In the genomic region with DNA sequence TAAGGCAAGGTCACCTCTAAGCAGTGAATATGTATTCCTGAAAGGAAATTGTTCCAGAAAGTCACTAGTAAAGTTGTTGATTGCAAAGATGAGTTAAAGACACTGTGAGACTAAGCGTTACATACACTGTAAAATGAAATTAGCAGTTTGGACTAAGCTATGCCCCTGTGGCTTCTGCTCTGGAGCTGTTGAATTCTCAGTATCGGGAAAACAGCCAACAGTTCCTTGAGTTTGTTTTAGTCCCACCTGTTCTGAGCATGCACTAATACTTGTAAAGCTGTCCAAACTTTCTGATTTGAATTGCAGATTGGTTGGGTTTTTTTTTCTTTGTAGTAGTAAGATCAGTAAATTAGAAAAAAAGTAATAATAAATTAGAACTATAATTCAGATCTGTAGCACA, we compare ENCODE assay signal across 16 cellular contexts. TPM values are rescaled to one million over a fixed set of nuclear protein-coding genes. Genes with fewer than 3 reads are reported as not detected.
DNase-seq lines count a peak whose midpoint lies in the region; ATAC-seq and TF ChIP-seq lines count a peak whose summit lies in the region.
"Had no signal": no experiment of that assay in that cellular context is flagged by ENCODE, and none has a peak within 500 bp of the region (broad histone marks: within the 10 kb centered on the region; RNA-seq: fewer than 3 reads in every experiment).

No MANE protein-coding gene starts in this region.

- H3K4me1 ChIP-seq in heart right ventricle = peaks cover 0 to 3% (median 0%) of the 10 kb centered on the region in 9 donors
- peaks cover 12 to 16% of the 10 kb centered on the region in 2 donors for H3K4me1 ChIP-seq in thyroid gland
- H3K4me1 ChIP-seq: HAP-1 had no signal

- H3K27me3 ChIP-seq in heart right ventricle (no peaks in the 10 kb centered on the region), thyroid gland (no peaks in the 10 kb centered on the region)

- DNase-seq in Right ventricle myocardium inferior (ENCODE audit: missing footprints) = no peak
- DNase-seq in heart right ventricle = no peak
- peak; percentile 29 for DNase-seq in LHCN-M2 (ENCODE audit: low read depth)
- no peak for DNase-seq in left lobe of liver (ENCODE audit: low spot score)
- DNase-seq in thyroid gland = peak; percentile 26
- DNase-seq in NCI-H146 treated with DMSO at 0.1 percent for 48 hours (lab: John Stamatoyannopoulos, UW; ENCODE audit: unreplicated experiment) = no peak
- DNase-seq in T-helper 1 cell = no peak
- no peak for DNase-seq in SW 1271 (lab: John Stamatoyannopoulos, UW)
- DNase-seq: DMS79, KBM-7, NCI-H1105 treated with DMSO at 0.1 percent for 48 hours, NCI-H1694 treated with DMSO at 0.1 percent for 48 hours, NCI-H526, SHP77 had no signal

- H3K4me3 ChIP-seq in heart right ventricle = no peak overlapping the region
- no peak overlapping the region for H3K4me3 ChIP-seq in thyroid gland (replicated peaks in 1 of 3)
- H3K4me3 ChIP-seq: HAP-1 had no signal

- H3K36me3 ChIP-seq in heart right ventricle (peaks cover 0 to 12% (median 0%) of the 10 kb centered on the region in 9 donors), thyroid gland (no peaks in the 10 kb centered on the region)
- H3K36me3 ChIP-seq: HAP-1 had no signal

- no peak for TF ChIP-seq POLR2A in thyroid gland (IDR thresholded peaks at IDR 0.05)

- WGBS in heart right ventricle, 2 donors = 75 to 81% methylated on average over 2 of the region's 2 CpGs
- 23 to 25% methylated on average over 2 of the region's 2 CpGs for WGBS in thyroid gland, 2 donors

- no peaks in the 10 kb centered on the region for H3K9me3 ChIP-seq in heart right ventricle
- no peaks in the 10 kb centered on the region for H3K9me3 ChIP-seq in thyroid gland
- H3K9me3 ChIP-seq: HAP-1 had no signal

- intact Hi-C loops in Right ventricle myocardium inferior (cut with DNase I) = no loop called here
- intact Hi-C loops in heart right ventricle (cut with DNase I) = no loop called here
- intact Hi-C loops in thyroid gland (cut with DNase I) = no loop called here

- no peak overlapping the region for H3K27ac ChIP-seq in heart right ventricle
- peak overlapping the region; percentile 28 to 51 (median 47) for H3K27ac ChIP-seq in thyroid gland

- TF ChIP-seq CTCF in heart right ventricle (IDR thresholded peaks at IDR 0.05) (no peak), thyroid gland (IDR thresholded peaks at IDR 0.05) (no peak)

- ATAC-seq in Right ventricle myocardium inferior (peak; percentile 31), heart right ventricle (no peak), left lobe of liver (peak; percentile 52)

RNA-seq across cellular contexts. Expression of gene ANGPTL1, which starts 20.9 kb away (rescaled TPM):
- total RNA-seq in Right ventricle myocardium inferior = 11.5 TPM
- 10 to 100 TPM in 8 of 10 donors, 1 to 10 TPM in 2; 6.9 to 35.2 (median 13.5) TPM for total RNA-seq in heart right ventricle
- polyA plus RNA-seq in heart right ventricle = 10 to 100 TPM in 1 of 2 donors, 1 to 10 TPM in 1; 6.1 to 20.1 TPM
- 2.0 and 3.7 TPM in 2 replicates for total RNA-seq in LHCN-M2 (2014; rRNA removed)
- 0.23 TPM for polyA plus RNA-seq in LHCN-M2 (2012)
- total RNA-seq in left lobe of liver = 2.6 TPM
- 10 to 100 TPM; 48.4 to 79.3 (median 66.6) TPM for total RNA-seq in thyroid gland
- polyA plus RNA-seq: CD14-positive monocyte had no signal

Comparison
In these comparisons a context has a peak if more than half of its experiments do, and no peak if none do; other contexts are left out.
1. ATAC-seq: peak in Right ventricle myocardium inferior (single experiment) and left lobe of liver (single experiment); none in heart right ventricle (0 of 8).
2. DNase-seq: peak in LHCN-M2 (single experiment) and thyroid gland (2 of 2); none in Right ventricle myocardium inferior (single experiment), heart right ventricle (0 of 2), left lobe of liver (single experiment), NCI-H146 treated with DMSO at 0.1 percent for 48 hours (single experiment), T-helper 1 cell (0 of 5) and SW 1271 (0 of 2).
3. H3K27ac ChIP-seq: peak in thyroid gland (3 of 3); none in heart right ventricle (0 of 10).